11 cellular contexts compared by ENCODE assay signal in genomic region chr1:53115403-53116306, GRCh38. TPM values are rescaled to one million over a fixed set of nuclear protein-coding genes. Genes with fewer than 3 reads are reported as not detected.
DNase-seq lines count a peak whose midpoint lies in the region; ATAC-seq and TF ChIP-seq lines count a peak whose summit lies in the region.
"Had no signal": no experiment of that assay in that cellular context is flagged by ENCODE, and none has a peak within 500 bp of the region (broad histone marks: within the 10 kb centered on the region; RNA-seq: fewer than 3 reads in every experiment).

No MANE protein-coding gene starts in this region.

- no peaks in the 10 kb centered on the region for H3K79me2 ChIP-seq in hepatocyte

- intact Hi-C loops in Panc1 (cut with micrococcal nuclease; ENCODE audit: unreplicated experiment) = no loop called here

- H3K4me3 ChIP-seq in HEK293 (ENCODE audit: low read depth, low read length) (no peak overlapping the region), Panc1 (ENCODE audit: low read depth in 2 of 2, low read length in 2 of 2) (no peak overlapping the region), hepatocyte (no peak overlapping the region)

- H3K9me3 ChIP-seq in HEK293 (ENCODE audit: control insufficient read depth, insufficient read depth, low read depth, low read length) (no peaks in the 10 kb centered on the region), Panc1 (ENCODE audit: control insufficient read depth, insufficient read depth, low read depth, low read length) (no peaks in the 10 kb centered on the region), hepatocyte (ENCODE audit: low read depth) (no peaks in the 10 kb centered on the region)

- no TSS peak for BruUV-seq in Panc1 (replicated peaks; lab: Mats Ljungman, UMichigan)

- H3K4me2 ChIP-seq in hepatocyte = peak overlapping the region; percentile 7

- TF ChIP-seq CTCF in HEK293 (tag by site-specific recombination; IDR thresholded peaks at IDR 0.05) = no peak
- TF ChIP-seq CTCF in Panc1 (IDR thresholded peaks at IDR 0.05) = no peak
- TF ChIP-seq CTCF in hepatocyte (IDR thresholded peaks at IDR 0.05; ENCODE audit: poor library complexity) = no peak

- CTCF ChIA-PET in HEK293 (lab: Yijun Ruan, JAX) (interaction anchor here (1.2 kb wide), 1 partner anchor 66 kb away, joined by 3 read pairs; no protein-coding TSS in a partner anchor), Panc1 (lab: Charles Lee) (interaction anchor here (0.5 kb wide), 1 partner anchor 8 kb away, joined by 9 read pairs; no protein-coding TSS in a partner anchor)

- no peak overlapping the region for H2AFZ ChIP-seq in hepatocyte

- WGBS in hepatocyte (ENCODE audit: low lambda C conversion rate, missing lambda C conversion rate) = 30% methylated on average over 20 of the region's 20 CpGs

- in situ Hi-C loops in Panc1 (cut with HindIII; ENCODE audit: low pct_unique_long_range_greater_than_20kb, low sequenced_read_pairs) = no loop called here

- DNase-seq in Panc1 (ENCODE audit: low read depth, low spot score) = no peak
- DNase-seq in hepatocyte (ENCODE audit: low spot score) = peak; percentile 89
- peak; percentile 61 for DNase-seq in retina
- no peak for DNase-seq in globus pallidus (ENCODE audit: low spot score)
- no peak for DNase-seq in EL
- DNase-seq: amygdala; DMS153; naive thymus-derived CD8-positive, alpha-beta T cell; stimulated activated CD4-positive, alpha-beta T cell treated with anti-CD3 and anti-CD28 coated beads, Interleukin-2, amount 100 ng/mL, for 24 hours had no signal

- no peaks in the 10 kb centered on the region for H3K9me2 ChIP-seq in hepatocyte (replicated peaks; ENCODE audit: insufficient read depth)

- no peaks in the 10 kb centered on the region for H3K36me3 ChIP-seq in HEK293 (ENCODE audit: control insufficient read depth in 2 of 2, insufficient read depth in 1 of 2, low read length in 2 of 2)
- no peaks in the 10 kb centered on the region for H3K36me3 ChIP-seq in Panc1 (ENCODE audit: control insufficient read depth, insufficient read depth, low read length)
- H3K36me3 ChIP-seq in hepatocyte (replicated peaks; ENCODE audit: insufficient read depth, low read depth) = no peaks in the 10 kb centered on the region

- H3K27ac ChIP-seq in HEK293 (ENCODE audit: extremely low read depth, low read depth, low read length) = no peak overlapping the region; the same call in 1 of the 2 replicates
- H3K27ac ChIP-seq in Panc1 (ENCODE audit: low read length) = peak overlapping the region; percentile 65
- H3K27ac ChIP-seq in hepatocyte = no peak overlapping the region

- H4K20me1 ChIP-seq in hepatocyte (ENCODE audit: insufficient read depth, poor library complexity, severe bottlenecking) = no peaks in the 10 kb centered on the region

- H3K27me3 ChIP-seq in Panc1 (ENCODE audit: control insufficient read depth, insufficient read depth, low read length) = no peaks in the 10 kb centered on the region
- peaks cover 11% of the 10 kb centered on the region for H3K27me3 ChIP-seq in hepatocyte

- POLR2A ChIA-PET in HEK293 (lab: Yijun Ruan, JAX) = no interaction called here
- POLR2A ChIA-PET in Panc1 (lab: Charles Lee) = interaction anchor here (0.6 kb wide), 1 partner anchor 135 kb away, joined by 5 read pairs; no protein-coding TSS in a partner anchor

- ATAC-seq in Panc1 (peak; percentile 70), GM19351 (IDR thresholded peaks at IDR 0.05; ENCODE audit: unreplicated experiment) (no peak)
- ATAC-seq: naive thymus-derived CD8-positive, alpha-beta T cell had no signal

- H3K4me1 ChIP-seq in HEK293 (ENCODE audit: control insufficient read depth, insufficient read depth, low read length) = peaks cover 4% of the 10 kb centered on the region; the same call in 1 of the 2 replicates
- H3K4me1 ChIP-seq in Panc1 (ENCODE audit: control insufficient read depth, insufficient read depth, low read length) = peaks cover 14% of the 10 kb centered on the region
- H3K4me1 ChIP-seq in hepatocyte (ENCODE audit: insufficient read depth) = peaks cover 23% of the 10 kb centered on the region

TF ChIP-seq in HEK293, 187 proteins besides CTCF, POLR2A, EP300 and RAD21:
- TF ChIP-seq ZNF704 (tag by site-specific recombination; IDR thresholded peaks at IDR 0.05) (no peak), ZIC2 (tag by site-specific recombination; IDR thresholded peaks at IDR 0.05) (peak; percentile 40; the same call in 1 of the 2 replicates), GLIS1 (tag by site-specific recombination; IDR thresholded peaks at IDR 0.05) (peak; percentile 90), ZNF510 (tag by site-specific recombination; IDR thresholded peaks at IDR 0.05; ENCODE audit: insufficient replicate concordance) (no peak), PRDM2 (tag by site-specific recombination; IDR thresholded peaks at IDR 0.05; ENCODE audit: borderline replicate concordance) (no peak), ZNF670 (tag by site-specific recombination; IDR thresholded peaks at IDR 0.05; ENCODE audit: low read depth) (no peak)

RNA-seq across cellular contexts. Expression of gene SLC1A7, which starts 26.8 kb away (rescaled TPM):
- total RNA-seq in Panc1 (2021; ENCODE audit: unreplicated experiment) (0.31 TPM), hepatocyte (not detected in 2 replicates)
- polyA plus RNA-seq in Panc1 (2012; ENCODE audit: insufficient read length) = 0.67 TPM
- 0.46 TPM in 1 of 2 replicates, not detected in the other for polyA plus RNA-seq in hepatocyte
- total RNA-seq: naive thymus-derived CD8-positive, alpha-beta T cell had no signal
- polyA plus RNA-seq: naive thymus-derived CD8-positive, alpha-beta T cell had no signal

RNA-seq across cellular contexts. Expression of gene PODN, which starts 53.6 kb away (rescaled TPM):
- total RNA-seq in Panc1 (2021; ENCODE audit: unreplicated experiment) (0.23 TPM), hepatocyte (2.1 and 3.9 TPM in 2 replicates)
- polyA plus RNA-seq in Panc1 (2012; ENCODE audit: insufficient read length) = 0.55 TPM
- 4.9 and 9.2 TPM in 2 replicates for polyA plus RNA-seq in hepatocyte
- total RNA-seq: naive thymus-derived CD8-positive, alpha-beta T cell had no signal

Comparison
In these comparisons a context has a peak if more than half of its experiments do, and no peak if none do; other contexts are left out.
1. DNase-seq: peak in hepatocyte (single experiment) and retina (single experiment); none in Panc1 (single experiment), globus pallidus (single experiment) and EL (single experiment).